In genomic region chr9:71748280-71748743, GRCh38 we compare ENCODE assay signal across 14 cellular contexts. TPM values are rescaled to one million over a fixed set of nuclear protein-coding genes. Genes with fewer than 3 reads are reported as not detected.
DNase-seq lines count a peak whose midpoint lies in the region; ATAC-seq and TF ChIP-seq lines count a peak whose summit lies in the region.
"Had no signal": no experiment of that assay in that cellular context is flagged by ENCODE, and none has a peak within 500 bp of the region (broad histone marks: within the 10 kb centered on the region; RNA-seq: fewer than 3 reads in every experiment).

No MANE protein-coding gene starts in this region.

- H2AFZ ChIP-seq in smooth muscle cell (ENCODE audit: low read depth): no peak overlapping the region

- peak overlapping the region; percentile 48 for H3K27ac Mint-ChIP-seq in activated CD4-positive, alpha-beta T cell treated with anti-CD3 and anti-CD28 coated beads, Interleukin-2, amount 10 ng/mL, durations not matched to agents 24 days and 14 days
- H3K27ac Mint-ChIP-seq in glutamatergic neuron (ENCODE audit: unreplicated experiment): no peak overlapping the region
- no peak overlapping the region for H3K27ac Mint-ChIP-seq in T-helper 2 cell treated with Interferon-gamma antibody and Interleukin-4, amounts not matched to agents 5 μg/mL and 100 μg/mL, for 36 hours
- H3K27ac Mint-ChIP-seq: activated T-helper 2 cell treated with anti-CD3 and anti-CD28 coated beads, Interferon-gamma antibody, Interleukin-2, Interleukin-4, amounts not matched to agents 10 μg/mL and 5 μg/mL and 100 μg/mL, durations not matched to agents 14 hours and 24 hours and 36 hours had no signal

- peak overlapping the region; percentile 48 for H3K4me2 ChIP-seq in smooth muscle cell

- H3F3A ChIP-seq in smooth muscle cell (ENCODE audit: low read depth): peaks cover 24% of the 10 kb centered on the region

- peaks cover 53% of the 10 kb centered on the region for H4K20me1 ChIP-seq in smooth muscle cell (ENCODE audit: low read depth)

- no peak overlapping the region for H3K9ac ChIP-seq in smooth muscle cell (ENCODE audit: low read depth)

- H3K9me3 ChIP-seq in smooth muscle cell (replicated peaks; ENCODE audit: low read depth): no peaks in the 10 kb centered on the region
- H3K9me3 ChIP-seq: BE2C had no signal

- H3K36me3 ChIP-seq in smooth muscle cell (ENCODE audit: low read depth): no peaks in the 10 kb centered on the region
- H3K36me3 ChIP-seq: BE2C had no signal

- H3K4me1 ChIP-seq in smooth muscle cell (ENCODE audit: low read depth): peaks cover 43% of the 10 kb centered on the region
- H3K4me1 ChIP-seq: BE2C had no signal

- peaks cover 5% of the 10 kb centered on the region for H3K9me3 Mint-ChIP-seq in activated CD4-positive, alpha-beta T cell treated with anti-CD3 and anti-CD28 coated beads, Interleukin-2, amount 10 ng/mL, durations not matched to agents 24 days and 14 days
- H3K9me3 Mint-ChIP-seq in glutamatergic neuron (ENCODE audit: unreplicated experiment): peaks cover 9% of the 10 kb centered on the region
- H3K9me3 Mint-ChIP-seq in T-helper 2 cell treated with Interferon-gamma antibody and Interleukin-4, amounts not matched to agents 5 μg/mL and 100 μg/mL, for 36 hours: no peaks in the 10 kb centered on the region
- H3K9me3 Mint-ChIP-seq: activated T-helper 2 cell treated with anti-CD3 and anti-CD28 coated beads, Interferon-gamma antibody, Interleukin-2, Interleukin-4, amounts not matched to agents 10 μg/mL and 5 μg/mL and 100 μg/mL, durations not matched to agents 14 hours and 24 hours and 36 hours had no signal

- intact Hi-C loops in activated CD4-positive, alpha-beta T cell treated with anti-CD3 and anti-CD28 coated beads, Interleukin-2, amount 10 ng/mL, durations not matched to agents 24 days and 14 days (cut with micrococcal nuclease): no loop called here

- TF ChIP-seq CTCF in smooth muscle cell (IDR thresholded peaks at IDR 0.05; ENCODE audit: borderline replicate concordance, insufficient read depth, poor library complexity, severe bottlenecking): no peak
- TF ChIP-seq CTCF in glutamatergic neuron (IDR thresholded peaks at IDR 0.05; ENCODE audit: partially characterized antibody, unreplicated experiment): no peak

- peaks cover 23% of the 10 kb centered on the region for H3K4me1 Mint-ChIP-seq in activated CD4-positive, alpha-beta T cell treated with anti-CD3 and anti-CD28 coated beads, Interleukin-2, amount 10 ng/mL, durations not matched to agents 24 days and 14 days
- peaks cover 10% of the 10 kb centered on the region for H3K4me1 Mint-ChIP-seq in glutamatergic neuron (ENCODE audit: low read depth, unreplicated experiment)
- H3K4me1 Mint-ChIP-seq in T-helper 2 cell treated with Interferon-gamma antibody and Interleukin-4, amounts not matched to agents 5 μg/mL and 100 μg/mL, for 36 hours (ENCODE audit: low read depth): peaks cover 12% of the 10 kb centered on the region

- 40% methylated on average over 1 of the region's 1 CpG for WGBS in smooth muscle cell (ENCODE audit: low lambda C conversion rate)

- H3K27me3 ChIP-seq in smooth muscle cell (ENCODE audit: low read depth): no peaks in the 10 kb centered on the region
- H3K27me3 ChIP-seq: BE2C had no signal

- no peak overlapping the region for H3K4me3 ChIP-seq in smooth muscle cell

- H3K27me3 Mint-ChIP-seq in activated CD4-positive, alpha-beta T cell treated with anti-CD3 and anti-CD28 coated beads, Interleukin-2, amount 10 ng/mL, durations not matched to agents 24 days and 14 days: no peaks in the 10 kb centered on the region
- H3K27me3 Mint-ChIP-seq in glutamatergic neuron (ENCODE audit: unreplicated experiment): peaks cover 3% of the 10 kb centered on the region
- H3K27me3 Mint-ChIP-seq in T-helper 2 cell treated with Interferon-gamma antibody and Interleukin-4, amounts not matched to agents 5 μg/mL and 100 μg/mL, for 36 hours (ENCODE audit: low read depth): no peaks in the 10 kb centered on the region

- ATAC-seq in GM19351 (IDR thresholded peaks at IDR 0.05; ENCODE audit: unreplicated experiment): no peak
- ATAC-seq: left lobe of liver had no signal

- H3K79me2 ChIP-seq in smooth muscle cell (ENCODE audit: low read depth): peaks cover 73% of the 10 kb centered on the region

- no peak overlapping the region for H3K4me3 Mint-ChIP-seq in activated CD4-positive, alpha-beta T cell treated with anti-CD3 and anti-CD28 coated beads, Interleukin-2, amount 10 ng/mL, durations not matched to agents 24 days and 14 days
- H3K4me3 Mint-ChIP-seq in glutamatergic neuron (ENCODE audit: unreplicated experiment): no peak overlapping the region
- H3K4me3 Mint-ChIP-seq in T-helper 2 cell treated with Interferon-gamma antibody and Interleukin-4, amounts not matched to agents 5 μg/mL and 100 μg/mL, for 36 hours: no peak overlapping the region

- peak overlapping the region; percentile 80 for H3K27ac ChIP-seq in smooth muscle cell (ENCODE audit: low read depth)

- peaks cover 64% of the 10 kb centered on the region for H3K36me3 Mint-ChIP-seq in activated CD4-positive, alpha-beta T cell treated with anti-CD3 and anti-CD28 coated beads, Interleukin-2, amount 10 ng/mL, durations not matched to agents 24 days and 14 days (ENCODE audit: low read depth)
- peaks cover 6% of the 10 kb centered on the region for H3K36me3 Mint-ChIP-seq in glutamatergic neuron (ENCODE audit: unreplicated experiment)
- H3K36me3 Mint-ChIP-seq in T-helper 2 cell treated with Interferon-gamma antibody and Interleukin-4, amounts not matched to agents 5 μg/mL and 100 μg/mL, for 36 hours (ENCODE audit: low read depth): peaks cover 53% of the 10 kb centered on the region

- DNase-seq in activated CD4-positive, alpha-beta T cell treated with anti-CD3 and anti-CD28 coated beads, Interleukin-2, amount 10 ng/mL, durations not matched to agents 24 days and 14 days: no peak
- no peak for DNase-seq in activated CD4-positive, alpha-beta T cell treated with anti-CD3 and anti-CD28 coated beads, Interleukin-2, amount 50 U/mL, for 48 hours
- DNase-seq in OCI-M1 (lab: John Stamatoyannopoulos, UW) (peak; percentile 71), fibroblast of peridontal ligament (ENCODE audit: extremely low read depth) (peak; percentile 98), smooth muscle cell (lab: John Stamatoyannopoulos, UW; ENCODE audit: unreplicated experiment) (no peak), glutamatergic neuron (no peak)
- DNase-seq in T-helper 2 cell treated with Interferon-gamma antibody and Interleukin-4, amounts not matched to agents 5 μg/mL and 100 μg/mL, for 36 hours (ENCODE audit: low spot score): no peak
- DNase-seq: BE2C, Karpas-422, NCI-H526, T-helper 9 cell had no signal

RNA-seq across cellular contexts. Expression of gene CEMIP2, which starts 20.0 kb away (rescaled TPM):
- total RNA-seq in activated CD4-positive, alpha-beta T cell treated with anti-CD3 and anti-CD28 coated beads, Interleukin-2, amount 10 ng/mL, durations not matched to agents 24 days and 14 days: 47.7 and 55.1 TPM in 2 replicates
- total RNA-seq in smooth muscle cell (103 and 105 TPM in 2 replicates), glutamatergic neuron (ENCODE audit: unreplicated experiment) (122 TPM)
- 46.1 and 70.3 TPM in 2 replicates for polyA plus RNA-seq in smooth muscle cell

Comparison
In these comparisons a context has a peak if more than half of its experiments do, and no peak if none do; other contexts are left out.
1. DNase-seq: peak in OCI-M1 (single experiment) and fibroblast of peridontal ligament (single experiment); none in activated CD4-positive, alpha-beta T cell treated with anti-CD3 and anti-CD28 coated beads, Interleukin-2, amount 10 ng/mL, durations not matched to agents 24 days and 14 days (single experiment), activated CD4-positive, alpha-beta T cell treated with anti-CD3 and anti-CD28 coated beads, Interleukin-2, amount 50 U/mL, for 48 hours (0 of 2), smooth muscle cell (single experiment), glutamatergic neuron (single experiment) and T-helper 2 cell treated with Interferon-gamma antibody and Interleukin-4, amounts not matched to agents 5 μg/mL and 100 μg/mL, for 36 hours (single experiment).